Comparison of ENCODE assay signal across 8 cellular contexts in genomic region chr7:23181684-23182553, GRCh38. TPM values are rescaled to one million over a fixed set of nuclear protein-coding genes. Genes with fewer than 3 reads are reported as not detected.
DNase-seq lines count a peak whose midpoint lies in the region; ATAC-seq and TF ChIP-seq lines count a peak whose summit lies in the region.

NUP42 (plus strand) TSS chr7:23182048; CDS start chr7:23182086, 38 bp downstream.

- peaks cover 33% of the 10 kb centered on the region for H3K4me1 ChIP-seq in suprapubic skin

- TF ChIP-seq CTCF in GM06990 (IDR thresholded peaks at IDR 0.05; ENCODE audit: insufficient read depth, low read length, poor library complexity, severe bottlenecking) (peak; percentile 6), suprapubic skin (IDR thresholded peaks at IDR 0.05) (no peak)

- H3K27me3 ChIP-seq in GM06990 (replicated peaks; ENCODE audit: control insufficient read depth, insufficient read depth, low read length) = no peaks in the 10 kb centered on the region
- H3K27me3 ChIP-seq in suprapubic skin = no peaks in the 10 kb centered on the region

- no peaks in the 10 kb centered on the region for H3K36me3 ChIP-seq in GM06990 (ENCODE audit: control insufficient read depth, insufficient read depth, low read length)
- H3K36me3 ChIP-seq in suprapubic skin = no peaks in the 10 kb centered on the region

- peak in 1 of 2 donors; percentile 48 for TF ChIP-seq POLR2A in suprapubic skin (IDR thresholded peaks at IDR 0.05)

- WGBS in suprapubic skin = under 1% methylated on average over 28 of the region's 63 CpGs

- TF ChIP-seq EP300 in suprapubic skin (IDR thresholded peaks at IDR 0.05) = no peak

- H3K27me3 Mint-ChIP-seq in activated naive CD4-positive, alpha-beta T cell treated with anti-CD3 and anti-CD28 coated beads, Interleukin-2, amount 50 U/mL, for 24 hours = no peaks in the 10 kb centered on the region

- no peaks in the 10 kb centered on the region for H3K9me3 ChIP-seq in suprapubic skin

- H3K4me3 ChIP-seq in GM06990 (replicated peaks; ENCODE audit: low read depth, low read length) (peak within 1 kb of the TSS; percentile 92), suprapubic skin (peak within 1 kb of the TSS; percentile 81)

- DNase-seq in GM06990 (ENCODE audit: extremely low read depth, insufficient read length) = peak; percentile 99
- peak; percentile 99 for DNase-seq in NCI-H1092 (lab: John Stamatoyannopoulos, UW)
- DNase-seq in globus pallidus (ENCODE audit: low spot score) = peak; percentile 93
- peak; percentile 29 to 95 (median 88) for DNase-seq in nucleus accumbens (lab: John Stamatoyannopoulos, UW)
- DNase-seq in suprapubic skin (ENCODE audit: low spot score in 2 of 2) = peak; percentile 97

- peak within 1 kb of the TSS; percentile 96 for H3K4me3 Mint-ChIP-seq in activated naive CD4-positive, alpha-beta T cell treated with anti-CD3 and anti-CD28 coated beads, Interleukin-2, amount 50 U/mL, for 24 hours

- peaks cover 5% of the 10 kb centered on the region for H3K36me3 Mint-ChIP-seq in activated naive CD4-positive, alpha-beta T cell treated with anti-CD3 and anti-CD28 coated beads, Interleukin-2, amount 50 U/mL, for 24 hours

- ATAC-seq in HG02588 (IDR thresholded peaks at IDR 0.05; ENCODE audit: unreplicated experiment) (peak; percentile 95), SK-N-SH treated with all-trans-retinoic acid at 6 μM for 48 hours (peak; percentile 96)

- H3K4me1 Mint-ChIP-seq in activated naive CD4-positive, alpha-beta T cell treated with anti-CD3 and anti-CD28 coated beads, Interleukin-2, amount 50 U/mL, for 24 hours = peaks cover 33% of the 10 kb centered on the region

- H3K27ac ChIP-seq in suprapubic skin = peak within 1 kb of the TSS; percentile 90

- H3K27ac Mint-ChIP-seq in activated naive CD4-positive, alpha-beta T cell treated with anti-CD3 and anti-CD28 coated beads, Interleukin-2, amount 50 U/mL, for 24 hours = peak within 1 kb of the TSS; percentile 99

- no peaks in the 10 kb centered on the region for H3K9me3 Mint-ChIP-seq in activated naive CD4-positive, alpha-beta T cell treated with anti-CD3 and anti-CD28 coated beads, Interleukin-2, amount 50 U/mL, for 24 hours

TF ChIP-seq in SK-N-SH treated with all-trans-retinoic acid at 6 μM for 48 hours, 23 proteins besides CTCF, POLR2A, EP300 and RAD21:
- TF ChIP-seq ZNF565 (CRISPR knock-in tag; conservative IDR thresholded peaks at IDR 0.05; ENCODE audit: low read depth) = no peak
- TF ChIP-seq, protein P1, sequence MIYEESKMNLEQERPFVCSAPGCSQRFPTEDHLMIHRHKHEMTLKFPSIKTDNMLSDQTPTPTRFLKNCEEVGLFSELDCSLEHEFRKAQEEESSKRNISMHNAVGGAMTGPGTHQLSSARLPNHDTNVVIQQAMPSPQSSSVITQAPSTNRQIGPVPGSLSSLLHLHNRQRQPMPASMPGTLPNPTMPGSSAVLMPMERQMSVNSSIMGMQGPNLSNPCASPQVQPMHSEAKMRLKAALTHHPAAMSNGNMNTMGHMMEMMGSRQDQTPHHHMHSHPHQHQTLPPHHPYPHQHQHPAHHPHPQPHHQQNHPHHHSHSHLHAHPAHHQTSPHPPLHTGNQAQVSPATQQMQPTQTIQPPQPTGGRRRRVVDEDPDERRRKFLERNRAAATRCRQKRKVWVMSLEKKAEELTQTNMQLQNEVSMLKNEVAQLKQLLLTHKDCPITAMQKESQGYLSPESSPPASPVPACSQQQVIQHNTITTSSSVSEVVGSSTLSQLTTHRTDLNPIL (CRISPR knock-in tag; IDR thresholded peaks at IDR 0.05; ENCODE audit: low read depth) = peak; percentile 59; the same call in 1 of the 2 replicates
- peak; percentile 93 for TF ChIP-seq SNAI2 (CRISPR knock-in tag; IDR thresholded peaks at IDR 0.05)
- peak; percentile 81; the same call in 1 of the 2 replicates for TF ChIP-seq ZFP3 (CRISPR knock-in tag; IDR thresholded peaks at IDR 0.05)
- TF ChIP-seq ZNF70 (CRISPR knock-in tag; IDR thresholded peaks at IDR 0.05) = no peak
- no peak for TF ChIP-seq ARNTL (CRISPR knock-in tag; IDR thresholded peaks at IDR 0.05; ENCODE audit: borderline replicate concordance, low read depth)
- peak; percentile 80 for TF ChIP-seq TSHZ2 (CRISPR knock-in tag; IDR thresholded peaks at IDR 0.05)
- TF ChIP-seq TCF4 (CRISPR knock-in tag; IDR thresholded peaks at IDR 0.05; ENCODE audit: borderline replicate concordance) = no peak; the same call in 1 of the 2 replicates
- TF ChIP-seq CSRNP3 (CRISPR knock-in tag; IDR thresholded peaks at IDR 0.05) = no peak
- TF ChIP-seq, protein P2, sequence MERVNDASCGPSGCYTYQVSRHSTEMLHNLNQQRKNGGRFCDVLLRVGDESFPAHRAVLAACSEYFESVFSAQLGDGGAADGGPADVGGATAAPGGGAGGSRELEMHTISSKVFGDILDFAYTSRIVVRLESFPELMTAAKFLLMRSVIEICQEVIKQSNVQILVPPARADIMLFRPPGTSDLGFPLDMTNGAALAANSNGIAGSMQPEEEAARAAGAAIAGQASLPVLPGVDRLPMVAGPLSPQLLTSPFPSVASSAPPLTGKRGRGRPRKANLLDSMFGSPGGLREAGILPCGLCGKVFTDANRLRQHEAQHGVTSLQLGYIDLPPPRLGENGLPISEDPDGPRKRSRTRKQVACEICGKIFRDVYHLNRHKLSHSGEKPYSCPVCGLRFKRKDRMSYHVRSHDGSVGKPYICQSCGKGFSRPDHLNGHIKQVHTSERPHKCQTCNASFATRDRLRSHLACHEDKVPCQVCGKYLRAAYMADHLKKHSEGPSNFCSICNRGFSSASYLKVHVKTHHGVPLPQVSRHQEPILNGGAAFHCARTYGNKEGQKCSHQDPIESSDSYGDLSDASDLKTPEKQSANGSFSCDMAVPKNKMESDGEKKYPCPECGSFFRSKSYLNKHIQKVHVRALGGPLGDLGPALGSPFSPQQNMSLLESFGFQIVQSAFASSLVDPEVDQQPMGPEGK (CRISPR knock-in tag; IDR thresholded peaks at IDR 0.05; ENCODE audit: borderline replicate concordance) = no peak
- TF ChIP-seq PPARA (CRISPR knock-in tag; IDR thresholded peaks at IDR 0.05; ENCODE audit: borderline replicate concordance) = no peak
- TF ChIP-seq BACH2 (CRISPR knock-in tag; IDR thresholded peaks at IDR 0.05; ENCODE audit: borderline replicate concordance) = peak; percentile 73; the same call in 1 of the 2 replicates
- no peak for TF ChIP-seq ZC3H10 (CRISPR knock-in tag; IDR thresholded peaks at IDR 0.05)
- no peak for TF ChIP-seq ZNF8 (CRISPR knock-in tag; IDR thresholded peaks at IDR 0.05)
- no peak for TF ChIP-seq ISL1 (CRISPR knock-in tag; IDR thresholded peaks at IDR 0.05)
- TF ChIP-seq ZFP30 (CRISPR knock-in tag; IDR thresholded peaks at IDR 0.05) = peak; percentile 31; the same call in 1 of the 2 replicates
- peak; percentile 90 for TF ChIP-seq CSDC2 (CRISPR knock-in tag; IDR thresholded peaks at IDR 0.05)
- TF ChIP-seq TOX (CRISPR knock-in tag; IDR thresholded peaks at IDR 0.05; ENCODE audit: borderline replicate concordance) = no peak

RNA-seq across cellular contexts. Expression of gene NUP42, which starts in this region (rescaled TPM):
- total RNA-seq in suprapubic skin = 10 to 100 TPM; 34.4 to 46.6 (median 38.0) TPM

Comparison
In these comparisons a context has a peak if more than half of its experiments do, and no peak if none do; other contexts are left out.
1. Peak in every context shown above with its lines: DNase-seq, ATAC-seq, H3K4me3 ChIP-seq and H3K27ac ChIP-seq.